ENCODE assay signal across 8 cellular contexts in the genomic region with DNA sequence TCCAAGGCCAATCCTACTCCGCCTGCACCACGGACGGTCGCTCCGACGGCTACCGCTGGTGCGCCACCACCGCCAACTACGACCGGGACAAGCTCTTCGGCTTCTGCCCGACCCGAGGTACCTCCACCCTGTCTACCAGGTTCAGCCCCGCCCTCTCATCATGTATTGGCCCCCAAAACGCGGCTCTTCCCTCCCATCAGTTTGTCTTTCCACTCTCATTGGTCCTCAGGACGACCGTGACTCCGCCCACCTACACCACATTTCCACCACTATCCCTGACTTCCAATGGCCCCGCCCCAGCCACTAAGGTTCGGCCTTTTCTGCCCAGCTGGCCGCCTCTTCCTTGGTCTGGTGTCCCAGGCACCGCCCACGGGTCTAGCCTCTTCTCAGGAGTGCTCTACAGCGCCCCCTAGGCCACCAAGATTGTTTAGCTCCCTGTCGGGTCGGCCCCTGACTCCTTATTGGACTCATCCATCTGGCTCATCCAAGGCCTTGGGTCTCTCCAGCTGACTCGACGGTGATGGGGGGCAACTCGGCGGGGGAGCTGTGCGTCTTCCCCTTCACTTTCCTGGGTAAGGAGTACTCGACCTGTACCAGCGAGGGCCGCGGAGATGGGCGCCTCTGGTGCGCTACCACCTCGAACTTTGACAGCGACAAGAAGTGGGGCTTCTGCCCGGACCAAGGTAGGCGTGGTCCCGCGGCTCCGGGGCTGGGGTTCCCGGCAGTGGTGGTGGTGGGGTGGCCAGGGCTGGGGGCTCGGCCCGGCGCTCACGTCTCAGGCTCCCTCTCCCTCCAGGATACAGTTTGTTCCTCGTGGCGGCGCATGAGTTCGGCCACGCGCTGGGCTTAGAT. TPM values are rescaled to one million over a fixed set of nuclear protein-coding genes. Genes with fewer than 3 reads are reported as not detected.
DNase-seq lines count a peak whose midpoint lies in the region; ATAC-seq and TF ChIP-seq lines count a peak whose summit lies in the region.

No MANE protein-coding gene starts in this region.

- no peaks in the 10 kb centered on the region for H3K4me1 Mint-ChIP-seq in progenitor cell of endocrine pancreas (ENCODE audit: low read depth)

- H3K4me3 Mint-ChIP-seq in progenitor cell of endocrine pancreas (ENCODE audit: low read depth): no peak overlapping the region

- DNase-seq in BE2C (peak; percentile 99), HFF-Myc (ENCODE audit: extremely low read depth, low read depth) (peak; percentile 33), UCSD-AML1 (lab: John Stamatoyannopoulos, UW; ENCODE audit: unreplicated experiment) (peak; percentile 56), fibroblast of the aortic adventitia (ENCODE audit: low read depth) (no peak), progenitor cell of endocrine pancreas (ENCODE audit: low spot score, unreplicated experiment) (no peak), Ammon's horn (ENCODE audit: low spot score) (no peak)

- H3K9me3 Mint-ChIP-seq in progenitor cell of endocrine pancreas (ENCODE audit: low read depth): peaks cover 5% of the 10 kb centered on the region

- no peaks in the 10 kb centered on the region for H3K36me3 ChIP-seq in BE2C

- no peaks in the 10 kb centered on the region; the same call in 1 of the 2 replicates for H3K9me3 ChIP-seq in BE2C

- H3K27ac Mint-ChIP-seq in progenitor cell of endocrine pancreas: no peak overlapping the region

- H3K4me3 ChIP-seq in BE2C (ENCODE audit: low read depth, low read length): no peak overlapping the region
- no peak overlapping the region for H3K4me3 ChIP-seq in HFF-Myc (replicated peaks; ENCODE audit: low read depth, low read length)
- H3K4me3 ChIP-seq in fibroblast of the aortic adventitia (ENCODE audit: low read depth, low read length): no peak overlapping the region

- H3K4me1 ChIP-seq in BE2C: no peaks in the 10 kb centered on the region

- H3K36me3 Mint-ChIP-seq in progenitor cell of endocrine pancreas (ENCODE audit: insufficient read depth): no peaks in the 10 kb centered on the region

- H3K27me3 Mint-ChIP-seq in progenitor cell of endocrine pancreas: peaks cover 71% of the 10 kb centered on the region

- TF ChIP-seq CTCF in BE2C (IDR thresholded peaks at IDR 0.05; ENCODE audit: low read depth, low read length): peak; percentile 80
- peak; percentile 64 for TF ChIP-seq CTCF in HFF-Myc (IDR thresholded peaks at IDR 0.05; ENCODE audit: low read depth, low read length, missing control alignments)
- TF ChIP-seq CTCF in fibroblast of the aortic adventitia (IDR thresholded peaks at IDR 0.05; ENCODE audit: insufficient read depth, low read length): peak; percentile 8
- TF ChIP-seq CTCF in progenitor cell of endocrine pancreas (IDR thresholded peaks at IDR 0.05; ENCODE audit: unreplicated experiment): peak; percentile 8

- H3K27me3 ChIP-seq in BE2C: peaks cover 64% of the 10 kb centered on the region

- no peak for ATAC-seq in GM21528 (IDR thresholded peaks at IDR 0.05; ENCODE audit: low FRiP score, unreplicated experiment)
- no peak for ATAC-seq in HG02981 (IDR thresholded peaks at IDR 0.05; ENCODE audit: unreplicated experiment)

RNA-seq across cellular contexts. Expression of a gene that starts 3.1 kb away (rescaled TPM):
- polyA plus RNA-seq in BE2C (2012; ENCODE audit: insufficient read depth, insufficient read length, low read depth): not detected
- total RNA-seq in fibroblast of the aortic adventitia (ENCODE audit: low replicate concordance) (not detected in 2 replicates), progenitor cell of endocrine pancreas (not detected in 2 replicates)

RNA-seq across cellular contexts. Expression of a gene that starts 17.2 kb away (rescaled TPM):
- 9.0 TPM for polyA plus RNA-seq in BE2C (2012; ENCODE audit: insufficient read depth, insufficient read length, low read depth)
- not detected in 2 replicates for total RNA-seq in fibroblast of the aortic adventitia (ENCODE audit: low replicate concordance)
- 8.5 and 8.8 TPM in 2 replicates for total RNA-seq in progenitor cell of endocrine pancreas

RNA-seq across cellular contexts. Expression of a gene that starts 39.9 kb away (rescaled TPM):
- polyA plus RNA-seq in BE2C (2012; ENCODE audit: insufficient read depth, insufficient read length, low read depth): 23.4 TPM
- 18.2 and 20.9 TPM in 2 replicates for total RNA-seq in fibroblast of the aortic adventitia (ENCODE audit: low replicate concordance)
- total RNA-seq in progenitor cell of endocrine pancreas: 27.4 and 28.5 TPM in 2 replicates

Comparison
In these comparisons a context has a peak if more than half of its experiments do, and no peak if none do; other contexts are left out.
1. DNase-seq: peak in BE2C (single experiment), HFF-Myc (single experiment) and UCSD-AML1 (single experiment); none in fibroblast of the aortic adventitia (single experiment), progenitor cell of endocrine pancreas (single experiment) and Ammon's horn (single experiment).
2. CTCF ChIP-seq: peak in every context shown above with its lines; median percentile 80 in BE2C; 64 in HFF-Myc; 8 in fibroblast of the aortic adventitia; 8 in progenitor cell of endocrine pancreas.